Comparison of ENCODE assay signal across 1 cellular context in genomic region chr7:116128139-116128538, GRCh38.
TF ChIP-seq lines count a peak whose summit lies in the region.

No MANE protein-coding gene starts in this region.

TF ChIP-seq in HepG2, 621 proteins besides CTCF, POLR2A, EP300 and RAD21:
- TF ChIP-seq ZNF407 (CRISPR knock-in tag; IDR thresholded peaks at IDR 0.05; ENCODE audit: not compliant biosample characterization) (no peak), ZFP1 (CRISPR knock-in tag; IDR thresholded peaks at IDR 0.05) (peak; percentile 86; the same call in 1 of the 2 replicates)
